ENCODE assay signal across 19 cellular contexts in the genomic region with DNA sequence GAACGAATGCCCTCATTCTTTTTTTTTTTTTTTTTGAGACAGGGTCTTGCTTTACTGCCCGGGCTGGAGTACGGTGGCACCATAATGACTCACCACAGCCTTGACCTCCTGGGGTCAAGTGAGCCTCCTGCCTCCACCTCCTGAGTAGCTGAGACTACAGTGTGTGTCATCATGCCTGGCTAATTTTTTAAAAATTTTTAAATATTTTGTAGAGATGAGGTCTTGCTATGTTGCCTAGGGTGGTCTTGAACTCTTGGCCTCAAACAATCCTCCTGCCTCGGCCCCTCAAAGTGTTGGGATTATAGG.
A peak's percentile ranks its signal among the peaks of the same experiment; 100 is the strongest.
DNase-seq lines count a peak whose midpoint lies in the region; ATAC-seq, FAIRE-seq and TF ChIP-seq lines count a peak whose summit lies in the region.
"Had no signal": no experiment of that assay in that cellular context is flagged by ENCODE, and none has a peak within 500 bp of the region (broad histone marks: within the 10 kb centered on the region; RNA-seq: fewer than 3 reads in every experiment).

No MANE protein-coding gene starts in this region.

- H3K4me1 Mint-ChIP-seq in HFFc6 (ENCODE audit: low read depth): peaks cover 34% of the 10 kb centered on the region
- peaks cover 34% of the 10 kb centered on the region for H3K4me1 Mint-ChIP-seq in osteocyte (ENCODE audit: unreplicated experiment)
- H3K4me1 Mint-ChIP-seq in activated T-helper 1 cell treated with anti-CD3 and anti-CD28 coated beads, Interleukin-12 subunit alpha, Interleukin-12 subunit beta, Interleukin-2, Interleukin-4 antibody, amounts not matched to agents 30 ng/mL and 10 ng/mL and 1 ng/mL, durations not matched to agents 14 hours and 24 hours and 36 hours (ENCODE audit: low read depth): no peaks in the 10 kb centered on the region
- H3K4me1 Mint-ChIP-seq: activated naive CD4-positive, alpha-beta T cell treated with anti-CD3 and anti-CD28 coated beads, Interleukin-2, amount 10 ng/mL, durations not matched to agents 7 days and 5 days had no signal

- peak overlapping the region; percentile 56 for H3K27ac Mint-ChIP-seq in HFFc6
- peak overlapping the region; percentile 87 for H3K27ac Mint-ChIP-seq in osteocyte (ENCODE audit: unreplicated experiment)
- no peak overlapping the region for H3K27ac Mint-ChIP-seq in activated T-helper 1 cell treated with anti-CD3 and anti-CD28 coated beads, Interleukin-12 subunit alpha, Interleukin-12 subunit beta, Interleukin-2, Interleukin-4 antibody, amounts not matched to agents 30 ng/mL and 10 ng/mL and 1 ng/mL, durations not matched to agents 14 hours and 24 hours and 36 hours
- H3K27ac Mint-ChIP-seq: activated naive CD4-positive, alpha-beta T cell treated with anti-CD3 and anti-CD28 coated beads, Interleukin-2, amount 10 ng/mL, durations not matched to agents 7 days and 5 days; IgD-negative memory B cell; stimulated activated naive CD8-positive, alpha-beta T cell treated with anti-CD3 and anti-CD28 coated beads, Interleukin-15, Interleukin-2, amounts not matched to agents 100 ng/mL and 50 ng/mL, for 24 hours; T-helper 1 cell treated with Interleukin-12 subunit alpha and Interleukin-12 subunit beta and Interleukin-4 antibody, amounts not matched to agents 30 μg/mL and 1 μg/mL, for 36 hours had no signal

- H3K27me3 Mint-ChIP-seq in HFFc6 (ENCODE audit: insufficient read depth) (peaks cover 4% of the 10 kb centered on the region), osteocyte (ENCODE audit: unreplicated experiment) (no peaks in the 10 kb centered on the region)
- H3K27me3 Mint-ChIP-seq in activated T-helper 1 cell treated with anti-CD3 and anti-CD28 coated beads, Interleukin-12 subunit alpha, Interleukin-12 subunit beta, Interleukin-2, Interleukin-4 antibody, amounts not matched to agents 30 ng/mL and 10 ng/mL and 1 ng/mL, durations not matched to agents 14 hours and 24 hours and 36 hours (ENCODE audit: insufficient read depth): peaks cover 1% of the 10 kb centered on the region
- H3K27me3 Mint-ChIP-seq: activated naive CD4-positive, alpha-beta T cell treated with anti-CD3 and anti-CD28 coated beads, Interleukin-2, amount 10 ng/mL, durations not matched to agents 7 days and 5 days; IgD-negative memory B cell; stimulated activated naive CD8-positive, alpha-beta T cell treated with anti-CD3 and anti-CD28 coated beads, Interleukin-15, Interleukin-2, amounts not matched to agents 100 ng/mL and 50 ng/mL, for 24 hours had no signal

- H3K36me3 Mint-ChIP-seq in HFFc6 (ENCODE audit: low read depth) (no peaks in the 10 kb centered on the region), osteocyte (ENCODE audit: unreplicated experiment) (no peaks in the 10 kb centered on the region)
- H3K36me3 Mint-ChIP-seq in activated T-helper 1 cell treated with anti-CD3 and anti-CD28 coated beads, Interleukin-12 subunit alpha, Interleukin-12 subunit beta, Interleukin-2, Interleukin-4 antibody, amounts not matched to agents 30 ng/mL and 10 ng/mL and 1 ng/mL, durations not matched to agents 14 hours and 24 hours and 36 hours (ENCODE audit: low read depth): no peaks in the 10 kb centered on the region
- H3K36me3 Mint-ChIP-seq: activated naive CD4-positive, alpha-beta T cell treated with anti-CD3 and anti-CD28 coated beads, Interleukin-2, amount 10 ng/mL, durations not matched to agents 7 days and 5 days had no signal

- intact Hi-C loops in activated T-helper 1 cell treated with anti-CD3 and anti-CD28 coated beads, Interleukin-12 subunit alpha, Interleukin-12 subunit beta, Interleukin-2, Interleukin-4 antibody, amounts not matched to agents 30 ng/mL and 10 ng/mL and 1 ng/mL, durations not matched to agents 14 hours and 24 hours and 36 hours (cut with micrococcal nuclease): no loop called here

- no peak overlapping the region for H3K4me3 ChIP-seq in choroid plexus epithelial cell (ENCODE audit: low read depth, low read length)

- no peak for FAIRE-seq in HTR-8/SVneo (lab: Jason Lieb, UNC)
- FAIRE-seq: GM12891 had no signal

- H3K4me3 Mint-ChIP-seq in HFFc6 (0 out of 2 replicates have a peak overlapping the region, but pooled peaks have one; percentile 22), osteocyte (ENCODE audit: unreplicated experiment) (no peak overlapping the region)
- H3K4me3 Mint-ChIP-seq in activated T-helper 1 cell treated with anti-CD3 and anti-CD28 coated beads, Interleukin-12 subunit alpha, Interleukin-12 subunit beta, Interleukin-2, Interleukin-4 antibody, amounts not matched to agents 30 ng/mL and 10 ng/mL and 1 ng/mL, durations not matched to agents 14 hours and 24 hours and 36 hours: no peak overlapping the region
- H3K4me3 Mint-ChIP-seq: activated naive CD4-positive, alpha-beta T cell treated with anti-CD3 and anti-CD28 coated beads, Interleukin-2, amount 10 ng/mL, durations not matched to agents 7 days and 5 days; IgD-negative memory B cell; stimulated activated naive CD8-positive, alpha-beta T cell treated with anti-CD3 and anti-CD28 coated beads, Interleukin-15, Interleukin-2, amounts not matched to agents 100 ng/mL and 50 ng/mL, for 24 hours; T-helper 1 cell treated with Interleukin-12 subunit alpha and Interleukin-12 subunit beta and Interleukin-4 antibody, amounts not matched to agents 30 μg/mL and 1 μg/mL, for 36 hours had no signal

- H3K9me3 Mint-ChIP-seq in HFFc6 (no peaks in the 10 kb centered on the region), osteocyte (ENCODE audit: unreplicated experiment) (no peaks in the 10 kb centered on the region)
- H3K9me3 Mint-ChIP-seq in activated T-helper 1 cell treated with anti-CD3 and anti-CD28 coated beads, Interleukin-12 subunit alpha, Interleukin-12 subunit beta, Interleukin-2, Interleukin-4 antibody, amounts not matched to agents 30 ng/mL and 10 ng/mL and 1 ng/mL, durations not matched to agents 14 hours and 24 hours and 36 hours: no peaks in the 10 kb centered on the region
- H3K9me3 Mint-ChIP-seq: activated naive CD4-positive, alpha-beta T cell treated with anti-CD3 and anti-CD28 coated beads, Interleukin-2, amount 10 ng/mL, durations not matched to agents 7 days and 5 days; IgD-negative memory B cell; stimulated activated naive CD8-positive, alpha-beta T cell treated with anti-CD3 and anti-CD28 coated beads, Interleukin-15, Interleukin-2, amounts not matched to agents 100 ng/mL and 50 ng/mL, for 24 hours; T-helper 1 cell treated with Interleukin-12 subunit alpha and Interleukin-12 subunit beta and Interleukin-4 antibody, amounts not matched to agents 30 μg/mL and 1 μg/mL, for 36 hours had no signal

- TF ChIP-seq CTCF in HFFc6 (IDR thresholded peaks at IDR 0.05): no peak
- no peak for TF ChIP-seq CTCF in choroid plexus epithelial cell (conservative IDR thresholded peaks at IDR 0.05; ENCODE audit: low read depth, low read length)
- no peak for TF ChIP-seq CTCF in osteocyte (IDR thresholded peaks at IDR 0.05)

- DNase-seq in Caki2 (ENCODE audit: low read depth): peak; percentile 56
- peak; percentile 19 for DNase-seq in HFFc6
- DNase-seq in choroid plexus epithelial cell (ENCODE audit: low read depth): peak; percentile 53
- no peak for DNase-seq in osteocyte (ENCODE audit: extremely low spot score, unreplicated experiment)
- DNase-seq in left lobe of liver (ENCODE audit: low spot score): no peak
- no peak for DNase-seq in activated T-helper 1 cell treated with anti-CD3 and anti-CD28 coated beads, Interleukin-12 subunit alpha, Interleukin-12 subunit beta, Interleukin-2, Interleukin-4 antibody, amounts not matched to agents 30 ng/mL and 10 ng/mL and 1 ng/mL, durations not matched to agents 14 hours and 24 hours and 36 hours (ENCODE audit: low spot score)
- no peak for DNase-seq in HTR-8/SVneo (ENCODE audit: insufficient read length, low spot score)
- DNase-seq: activated CD4-positive, alpha-beta T cell treated with anti-CD3 and anti-CD28 coated beads, Interleukin-2, amount 50 U/mL, for 48 hours; activated naive CD4-positive, alpha-beta T cell treated with anti-CD3 and anti-CD28 coated beads, Interleukin-2, amount 10 ng/mL, durations not matched to agents 7 days and 5 days; foreskin keratinocyte; GDM1; NCI-H2029; right cardiac atrium; SHP77 had no signal

- in situ Hi-C loops in Caki2 (cut with HindIII; ENCODE audit: low pct_unique_long_range_greater_than_20kb, low sequenced_read_pairs): no loop called here

- ATAC-seq in left lobe of liver (no peak), HG03521 (IDR thresholded peaks at IDR 0.05; ENCODE audit: unreplicated experiment) (no peak)
- ATAC-seq: foreskin keratinocyte had no signal

Comparison
In these comparisons a context has a peak if more than half of its experiments do, and no peak if none do; other contexts are left out.
1. DNase-seq: peak in Caki2 (single experiment), HFFc6 (single experiment) and choroid plexus epithelial cell (single experiment); none in osteocyte (single experiment), left lobe of liver (single experiment), activated T-helper 1 cell treated with anti-CD3 and anti-CD28 coated beads, Interleukin-12 subunit alpha, Interleukin-12 subunit beta, Interleukin-2, Interleukin-4 antibody, amounts not matched to agents 30 ng/mL and 10 ng/mL and 1 ng/mL, durations not matched to agents 14 hours and 24 hours and 36 hours (single experiment) and HTR-8/SVneo (single experiment).